ENCODE assay signal across 11 cellular contexts in genomic region chr6:139587469-139587868, GRCh38.
DNase-seq lines count a peak whose midpoint lies in the region; TF ChIP-seq lines count a peak whose summit lies in the region.
"Had no signal": no experiment of that assay in that cellular context is flagged by ENCODE, and none has a peak within 500 bp of the region (broad histone marks: within the 10 kb centered on the region; RNA-seq: fewer than 3 reads in every experiment).

No MANE protein-coding gene starts in this region.

- no peak overlapping the region for H2AFZ ChIP-seq in mammary epithelial cell (ENCODE audit: low read depth, low read length)

- no peaks in the 10 kb centered on the region for H3K9me3 ChIP-seq in mammary epithelial cell (replicated peaks; ENCODE audit: insufficient read depth, low read length)
- no peaks in the 10 kb centered on the region for H3K9me3 ChIP-seq in ascending aorta

- 78% methylated on average over 4 of the region's 6 CpGs for WGBS in mammary epithelial cell (ENCODE audit: low coverage, missing lambda C conversion rate)
- no CpG with 5 or more reads among the region's 6 CpGs for WGBS in mesendoderm (ENCODE audit: extremely low coverage, insufficient coverage, low lambda C conversion rate)

- no peak overlapping the region for H3K4me3 ChIP-seq in mammary epithelial cell (replicated peaks in 1 of 3; ENCODE audit: insufficient read depth in 1 of 3, low read depth in 2 of 3, low read length in 3 of 3)
- no peak overlapping the region for H3K4me3 ChIP-seq in mesendoderm (ENCODE audit: low read length)
- no peak overlapping the region for H3K4me3 ChIP-seq in ascending aorta

- H3K79me2 ChIP-seq in mammary epithelial cell (ENCODE audit: insufficient read depth, low read length) = no peaks in the 10 kb centered on the region
- H3K79me2 ChIP-seq in mesendoderm (ENCODE audit: control insufficient read depth, insufficient read depth, low read length) = no peaks in the 10 kb centered on the region

- no TSS peak for BruUV-seq in mammary epithelial cell (replicated peaks; lab: Mats Ljungman, UMichigan)

- TF ChIP-seq CTCF in mammary epithelial cell (conservative IDR thresholded peaks at IDR 0.05 in 1 of 2, IDR thresholded peaks at IDR 0.05 in 1 of 2; ENCODE audit: extremely low read depth in 1 of 2, insufficient read depth in 1 of 2, low read depth in 1 of 2, low read length in 2 of 2) (no peak), ascending aorta (IDR thresholded peaks at IDR 0.05) (no peak)

- intact Hi-C loops in mammary epithelial cell (cut with micrococcal nuclease) (no loop called here), ascending aorta (cut with DNase I) (no loop called here)

- H2BK15ac ChIP-seq in mesendoderm (replicated peaks; ENCODE audit: low read depth) = peak overlapping the region; percentile 93

- H3K27ac ChIP-seq in mammary epithelial cell (ENCODE audit: insufficient read depth, low read depth, low read length) (no peak overlapping the region), mesendoderm (ENCODE audit: low read depth, low read length) (peak overlapping the region; percentile 69), ascending aorta (peak overlapping the region in 1 of 2 donors; percentile 44)

- H3K18ac ChIP-seq in mesendoderm (ENCODE audit: low read length) = no peak overlapping the region

- CTCF ChIA-PET in mammary epithelial cell (lab: Charles Lee; ENCODE audit: low non-redundant PET) = no interaction called here

- dilution Hi-C loops in mammary epithelial cell (cut with HindIII; ENCODE audit: low sequenced_read_pairs) = no loop called here

- H2AK5ac ChIP-seq in mesendoderm (ENCODE audit: low read length) = no peak overlapping the region

- no peak overlapping the region for H3K23ac ChIP-seq in mesendoderm (ENCODE audit: low read length)

- H2BK5ac ChIP-seq in mesendoderm (ENCODE audit: low read length) = no peak overlapping the region

- H3K36me3 ChIP-seq in mammary epithelial cell (ENCODE audit: insufficient read depth, low read length) (no peaks in the 10 kb centered on the region), mesendoderm (ENCODE audit: control insufficient read depth, insufficient read depth, low read length) (no peaks in the 10 kb centered on the region), ascending aorta (no peaks in the 10 kb centered on the region)

- H3K4me1 ChIP-seq in mammary epithelial cell (ENCODE audit: insufficient read depth, low read length) = peaks cover 19% of the 10 kb centered on the region
- H3K4me1 ChIP-seq in mesendoderm (ENCODE audit: control insufficient read depth, low read depth, low read length) = peaks cover 5% of the 10 kb centered on the region
- peaks cover 0 to 17% of the 10 kb centered on the region in 2 donors for H3K4me1 ChIP-seq in ascending aorta

- no peak overlapping the region for H4K5ac ChIP-seq in mesendoderm (ENCODE audit: low read length)

- no peak overlapping the region for H3K4ac ChIP-seq in mesendoderm (ENCODE audit: low read depth, low read length)

- H3K56ac ChIP-seq in mesendoderm (ENCODE audit: low read length) = no peak overlapping the region

- in situ Hi-C loops in mammary epithelial cell (cut with MboI; ENCODE audit: low sequenced_read_pairs in 2 of 2) = no loop called here

- H3K27me3 ChIP-seq in mammary epithelial cell (ENCODE audit: insufficient read depth, low read length) = no peaks in the 10 kb centered on the region
- no peaks in the 10 kb centered on the region for H3K27me3 ChIP-seq in mesendoderm (ENCODE audit: insufficient read depth, low read length, poor library complexity)
- no peaks in the 10 kb centered on the region for H3K27me3 ChIP-seq in ascending aorta

- no peak overlapping the region for H2BK120ac ChIP-seq in mesendoderm (ENCODE audit: low read depth, low read length)

- H3K9ac ChIP-seq in mammary epithelial cell (ENCODE audit: insufficient read depth, low read length) = no peak overlapping the region
- H3K9ac ChIP-seq in mesendoderm (ENCODE audit: low read length) = no peak overlapping the region

- DNase-seq in A172 (ENCODE audit: low spot score) (peak; percentile 96), HS-27A (ENCODE audit: low read depth) (peak; percentile 94), mammary epithelial cell (peak; percentile 56), mesendoderm (peak; percentile 96), HUDEP-2 (lab: John Stamatoyannopoulos, UW; ENCODE audit: unreplicated experiment in 76 of 76) (no peak), NCI-H1436 (lab: John Stamatoyannopoulos, UW) (no peak), ascending aorta (ENCODE audit: low spot score in 2 of 2) (no peak)
- no peak for DNase-seq in activated CD4-positive, CD25-positive, alpha-beta regulatory T cell (lab: John Stamatoyannopoulos, UW)
- DNase-seq: activated naive CD4-positive, alpha-beta T cell treated with anti-CD3 and anti-CD28 coated beads, Interleukin-2, amount 10 ng/mL, durations not matched to agents 7 days and 5 days; posterior cingulate gyrus; T-helper 2 cell had no signal

- no peaks in the 10 kb centered on the region for H3K79me1 ChIP-seq in mesendoderm (ENCODE audit: low read length)

- no peak overlapping the region for H4K8ac ChIP-seq in mesendoderm (ENCODE audit: low read depth, low read length)

- no peak overlapping the region for H3K4me2 ChIP-seq in mammary epithelial cell (ENCODE audit: insufficient read depth, low read depth, low read length)
- no peak overlapping the region for H3K4me2 ChIP-seq in mesendoderm (ENCODE audit: low read length)

- H4K20me1 ChIP-seq in mammary epithelial cell (ENCODE audit: insufficient read depth, low read length) = no peaks in the 10 kb centered on the region

Comparison
In these comparisons a context has a peak if more than half of its experiments do, and no peak if none do; other contexts are left out.
1. DNase-seq: peak in A172 (single experiment), HS-27A (single experiment), mammary epithelial cell (single experiment) and mesendoderm (single experiment); none in activated CD4-positive, CD25-positive, alpha-beta regulatory T cell (0 of 4), HUDEP-2 (0 of 76), NCI-H1436 (single experiment) and ascending aorta (0 of 2).